In the genomic region with DNA sequence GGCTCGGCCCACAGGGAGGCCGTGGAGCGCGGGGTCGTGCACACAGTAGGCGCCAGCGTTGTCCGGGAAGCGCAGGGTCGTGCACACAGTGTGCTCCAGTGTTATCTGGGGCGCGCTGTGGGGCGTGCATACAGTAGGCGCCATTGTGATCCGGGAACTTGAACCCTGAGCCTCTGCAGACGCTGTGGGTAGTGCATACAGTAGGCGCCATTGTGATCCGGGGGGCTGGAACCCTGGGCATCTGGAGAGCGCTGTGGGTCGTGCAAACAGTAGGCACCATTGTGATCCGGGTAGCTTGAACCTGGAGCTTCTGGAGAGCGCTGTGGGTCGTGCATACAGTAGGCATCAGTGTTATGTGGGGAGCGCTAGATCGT, we compare ENCODE assay signal across 8 cellular contexts. TPM values are rescaled to one million over a fixed set of nuclear protein-coding genes. Genes with fewer than 3 reads are reported as not detected.
DNase-seq lines count a peak whose midpoint lies in the region; ATAC-seq and TF ChIP-seq lines count a peak whose summit lies in the region.

No MANE protein-coding gene starts in this region.

- peak overlapping the region; percentile 92 for H3K27ac Mint-ChIP-seq in glutamatergic neuron (ENCODE audit: unreplicated experiment)

- peaks cover 20% of the 10 kb centered on the region for H3K9me3 Mint-ChIP-seq in glutamatergic neuron (ENCODE audit: unreplicated experiment)

- ATAC-seq in GM21381 (IDR thresholded peaks at IDR 0.05; ENCODE audit: unreplicated experiment): peak; percentile 1
- ATAC-seq in sciatic nerve: peak; percentile 3

- DNase-seq in WERI-Rb-1 (no peak), glutamatergic neuron (no peak), sciatic nerve (ENCODE audit: low spot score) (peak; percentile 65), DMS79 (lab: John Stamatoyannopoulos, UW) (no peak), iPS-NIHi11 (ENCODE audit: low spot score) (no peak), SK-N-DZ (ENCODE audit: low spot score) (no peak), mucosa of gallbladder (ENCODE audit: low spot score) (no peak)

- H3K36me3 ChIP-seq in WERI-Rb-1: peaks cover 21% of the 10 kb centered on the region

- H3K36me3 Mint-ChIP-seq in glutamatergic neuron (ENCODE audit: unreplicated experiment): no peaks in the 10 kb centered on the region

- intact Hi-C loops in sciatic nerve (cut with DNase I): no loop called here

- TF ChIP-seq CTCF in WERI-Rb-1 (IDR thresholded peaks at IDR 0.05; ENCODE audit: low read depth, low read length) (no peak), glutamatergic neuron (IDR thresholded peaks at IDR 0.05; ENCODE audit: partially characterized antibody, unreplicated experiment) (no peak)

- peaks cover 9% of the 10 kb centered on the region for H3K27me3 Mint-ChIP-seq in glutamatergic neuron (ENCODE audit: unreplicated experiment)

- H3K4me3 ChIP-seq in WERI-Rb-1 (ENCODE audit: low read depth, low read length): peak overlapping the region; percentile 46

- peak overlapping the region; percentile 75 for H3K27ac ChIP-seq in WERI-Rb-1

- H3K4me3 Mint-ChIP-seq in glutamatergic neuron (ENCODE audit: unreplicated experiment): peak overlapping the region; percentile 92

- peaks cover 12% of the 10 kb centered on the region for H3K4me1 Mint-ChIP-seq in glutamatergic neuron (ENCODE audit: low read depth, unreplicated experiment)

- H3K27me3 ChIP-seq in WERI-Rb-1 (ENCODE audit: insufficient read depth, low read depth, severe bottlenecking): no peaks in the 10 kb centered on the region

- peaks cover 2% of the 10 kb centered on the region for H3K9me3 ChIP-seq in WERI-Rb-1 (ENCODE audit: severe bottlenecking)

RNA-seq across cellular contexts. Expression of a gene that starts 0.8 kb away (rescaled TPM):
- 21.0 TPM for total RNA-seq in glutamatergic neuron (ENCODE audit: unreplicated experiment)
- 37.9 TPM for total RNA-seq in sciatic nerve
- 2.7 and 2.8 TPM in 2 replicates for polyA plus RNA-seq in SK-N-DZ (2014; cell fraction: cytosol; rRNA removed)
- 7.2 and 28.1 TPM in 2 replicates for polyA plus RNA-seq in SK-N-DZ (2014; cell fraction: nucleus; rRNA removed)
- total RNA-seq in mucosa of gallbladder: 20.8 TPM
